In the genomic region with DNA sequence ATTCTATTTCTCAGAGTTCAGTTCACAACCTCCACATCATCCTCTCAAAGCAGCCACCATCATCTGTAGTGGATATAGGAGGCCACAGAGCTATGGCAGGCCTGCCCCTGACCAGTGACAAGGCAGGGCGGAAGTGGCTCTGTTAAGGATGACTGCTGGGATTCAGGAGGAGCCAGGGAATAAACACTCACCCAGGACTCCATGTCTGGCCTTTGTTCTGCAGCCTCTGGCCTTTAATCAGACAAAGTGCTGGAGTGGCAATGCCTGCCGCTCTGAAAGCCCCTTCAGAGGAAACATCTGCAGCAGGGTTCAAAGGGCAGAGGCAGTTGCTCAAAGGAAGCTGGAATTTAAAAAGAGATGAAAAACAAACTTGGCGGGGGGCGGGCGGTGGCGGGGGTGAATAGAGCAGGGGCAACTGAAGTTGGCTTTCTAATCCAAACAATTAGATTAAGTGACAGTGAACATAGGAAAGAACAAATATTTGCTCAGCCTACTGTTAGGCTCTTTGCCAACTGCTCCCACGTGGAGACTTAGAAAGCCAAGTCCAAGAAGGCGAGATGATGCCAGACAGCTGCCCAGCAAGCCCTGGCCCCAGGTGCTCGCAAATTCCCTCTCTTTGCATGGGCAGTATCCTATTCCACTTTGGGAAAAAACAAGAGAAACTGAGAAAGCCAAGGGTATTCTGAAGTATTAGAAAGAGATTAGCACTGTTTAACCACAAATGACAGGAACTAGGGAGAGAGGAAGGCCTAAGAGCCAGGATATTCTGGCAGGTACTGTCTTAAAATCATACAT, we compare ENCODE assay signal across 8 cellular contexts. TPM values are rescaled to one million over a fixed set of nuclear protein-coding genes. Genes with fewer than 3 reads are reported as not detected.
DNase-seq lines count a peak whose midpoint lies in the region; ATAC-seq and TF ChIP-seq lines count a peak whose summit lies in the region.

No MANE protein-coding gene starts in this region.

- no peaks in the 10 kb centered on the region for H3K27me3 Mint-ChIP-seq in activated CD4-positive, alpha-beta memory T cell treated with anti-CD3 and anti-CD28 coated beads, Interleukin-2, amount 10 ng/mL, durations not matched to agents 7 days and 5 days

- peaks cover 13% of the 10 kb centered on the region for H3K4me1 ChIP-seq in BE2C
- peaks cover 30% of the 10 kb centered on the region for H3K4me1 ChIP-seq in lower lobe of right lung

- ATAC-seq in lower lobe of right lung: peak; percentile 35 to 51
- ATAC-seq in HG02588 (IDR thresholded peaks at IDR 0.05; ENCODE audit: unreplicated experiment): no peak

- H3K36me3 ChIP-seq in BE2C: no peaks in the 10 kb centered on the region
- H3K36me3 ChIP-seq in lower lobe of right lung: no peaks in the 10 kb centered on the region

- H3K4me3 Mint-ChIP-seq in activated CD4-positive, alpha-beta memory T cell treated with anti-CD3 and anti-CD28 coated beads, Interleukin-2, amount 10 ng/mL, durations not matched to agents 7 days and 5 days: no peak overlapping the region

- H3K4me3 ChIP-seq in BE2C (ENCODE audit: low read depth, low read length): no peak overlapping the region
- H3K4me3 ChIP-seq in lower lobe of right lung: no peak overlapping the region

- CTCF ChIA-PET in activated CD4-positive, alpha-beta memory T cell treated with anti-CD3 and anti-CD28 coated beads, Interleukin-2, amount 10 ng/mL, durations not matched to agents 7 days and 5 days (lab: Charles Lee): interaction anchor here (0.6 to 2.2 kb wide), 2 partner anchors 37 to 43 kb away, joined by 3 to 7 read pairs; a partner anchor contains a TSS

- intact Hi-C loops in lower lobe of right lung (cut with DNase I): no loop called here

- peaks cover 58% of the 10 kb centered on the region for H3K4me1 Mint-ChIP-seq in activated CD4-positive, alpha-beta memory T cell treated with anti-CD3 and anti-CD28 coated beads, Interleukin-2, amount 10 ng/mL, durations not matched to agents 7 days and 5 days

- no peaks in the 10 kb centered on the region for H3K9me3 ChIP-seq in BE2C
- H3K9me3 ChIP-seq in lower lobe of right lung: no peaks in the 10 kb centered on the region

- peak overlapping the region; percentile 77 for H3K27ac Mint-ChIP-seq in activated CD4-positive, alpha-beta memory T cell treated with anti-CD3 and anti-CD28 coated beads, Interleukin-2, amount 10 ng/mL, durations not matched to agents 7 days and 5 days

- H3K36me3 Mint-ChIP-seq in activated CD4-positive, alpha-beta memory T cell treated with anti-CD3 and anti-CD28 coated beads, Interleukin-2, amount 10 ng/mL, durations not matched to agents 7 days and 5 days (ENCODE audit: low read depth): peaks cover 14% of the 10 kb centered on the region

- TF ChIP-seq CTCF in BE2C (IDR thresholded peaks at IDR 0.05; ENCODE audit: low read depth, low read length) (no peak), lower lobe of right lung (IDR thresholded peaks at IDR 0.05) (no peak)

- POLR2A ChIA-PET in activated CD4-positive, alpha-beta memory T cell treated with anti-CD3 and anti-CD28 coated beads, Interleukin-2, amount 10 ng/mL, durations not matched to agents 7 days and 5 days (lab: Charles Lee): interaction anchor here (1.2 kb wide), 1 partner anchor 13 kb away, joined by 3 read pairs; no protein-coding TSS in a partner anchor

- DNase-seq in BE2C: peak; percentile 57
- DNase-seq in M059J (ENCODE audit: low read depth): peak; percentile 54
- DNase-seq in activated CD4-positive, alpha-beta memory T cell treated with anti-CD3 and anti-CD28 coated beads, Interleukin-2, amount 10 ng/mL, durations not matched to agents 7 days and 5 days: no peak
- DNase-seq in lower lobe of right lung: no peak
- DNase-seq in EL: no peak
- DNase-seq in SKM-1 treated with dmso at 0.1 percent for 144 hours (lab: John Stamatoyannopoulos, UW; ENCODE audit: unreplicated experiment): no peak
- DNase-seq in putamen (ENCODE audit: low spot score): no peak

- H3K27me3 ChIP-seq in BE2C (no peaks in the 10 kb centered on the region), lower lobe of right lung (ENCODE audit: low read depth) (no peaks in the 10 kb centered on the region)

- peak overlapping the region; percentile 49 for H3K27ac ChIP-seq in lower lobe of right lung

- H3K9me3 Mint-ChIP-seq in activated CD4-positive, alpha-beta memory T cell treated with anti-CD3 and anti-CD28 coated beads, Interleukin-2, amount 10 ng/mL, durations not matched to agents 7 days and 5 days: no peaks in the 10 kb centered on the region

RNA-seq across cellular contexts. Expression of a gene that starts 5.5 kb away (rescaled TPM):
- 34.5 TPM for polyA plus RNA-seq in BE2C (2012; ENCODE audit: insufficient read depth, insufficient read length, low read depth)
- total RNA-seq in M059J (2014; rRNA removed; shearing (Covaris generic)): 59.6 and 69.5 TPM in 2 replicates
- 10 to 100 TPM; 26.5 to 29.8 TPM for total RNA-seq in activated CD4-positive, alpha-beta memory T cell treated with anti-CD3 and anti-CD28 coated beads, Interleukin-2, amount 10 ng/mL, durations not matched to agents 7 days and 5 days
- 57.0 TPM for total RNA-seq in lower lobe of right lung

RNA-seq across cellular contexts. Expression of a gene that starts 34.7 kb away (rescaled TPM):
- polyA plus RNA-seq in BE2C (2012; ENCODE audit: insufficient read depth, insufficient read length, low read depth): not detected
- not detected in 2 replicates for total RNA-seq in M059J (2014; rRNA removed; shearing (Covaris generic))
- not detected for total RNA-seq in activated CD4-positive, alpha-beta memory T cell treated with anti-CD3 and anti-CD28 coated beads, Interleukin-2, amount 10 ng/mL, durations not matched to agents 7 days and 5 days
- total RNA-seq in lower lobe of right lung: not detected

RNA-seq across cellular contexts. Expression of a gene that starts 37.1 kb away (rescaled TPM):
- 134 TPM for polyA plus RNA-seq in BE2C (2012; ENCODE audit: insufficient read depth, insufficient read length, low read depth)
- total RNA-seq in M059J (2014; rRNA removed; shearing (Covaris generic)): 63.9 and 71.2 TPM in 2 replicates
- total RNA-seq in activated CD4-positive, alpha-beta memory T cell treated with anti-CD3 and anti-CD28 coated beads, Interleukin-2, amount 10 ng/mL, durations not matched to agents 7 days and 5 days: 10 to 100 TPM; 46.8 to 50.4 TPM
- 26.1 TPM for total RNA-seq in lower lobe of right lung

RNA-seq across cellular contexts. Expression of a gene that starts 48.9 kb away (rescaled TPM):
- polyA plus RNA-seq in BE2C (2012; ENCODE audit: insufficient read depth, insufficient read length, low read depth): 0.45 TPM
- 6.0 and 15.6 TPM in 2 replicates for total RNA-seq in M059J (2014; rRNA removed; shearing (Covaris generic))
- 10 to 100 TPM; 10.5 to 12.0 TPM for total RNA-seq in activated CD4-positive, alpha-beta memory T cell treated with anti-CD3 and anti-CD28 coated beads, Interleukin-2, amount 10 ng/mL, durations not matched to agents 7 days and 5 days
- 17.4 TPM for total RNA-seq in lower lobe of right lung

Comparison
In these comparisons a context has a peak if more than half of its experiments do, and no peak if none do; other contexts are left out.
1. DNase-seq: peak in BE2C (single experiment) and M059J (single experiment); none in activated CD4-positive, alpha-beta memory T cell treated with anti-CD3 and anti-CD28 coated beads, Interleukin-2, amount 10 ng/mL, durations not matched to agents 7 days and 5 days (single experiment), lower lobe of right lung (single experiment), EL (single experiment), SKM-1 treated with dmso at 0.1 percent for 144 hours (single experiment) and putamen (single experiment).